11 cellular contexts compared by ENCODE assay signal in the genomic region with DNA sequence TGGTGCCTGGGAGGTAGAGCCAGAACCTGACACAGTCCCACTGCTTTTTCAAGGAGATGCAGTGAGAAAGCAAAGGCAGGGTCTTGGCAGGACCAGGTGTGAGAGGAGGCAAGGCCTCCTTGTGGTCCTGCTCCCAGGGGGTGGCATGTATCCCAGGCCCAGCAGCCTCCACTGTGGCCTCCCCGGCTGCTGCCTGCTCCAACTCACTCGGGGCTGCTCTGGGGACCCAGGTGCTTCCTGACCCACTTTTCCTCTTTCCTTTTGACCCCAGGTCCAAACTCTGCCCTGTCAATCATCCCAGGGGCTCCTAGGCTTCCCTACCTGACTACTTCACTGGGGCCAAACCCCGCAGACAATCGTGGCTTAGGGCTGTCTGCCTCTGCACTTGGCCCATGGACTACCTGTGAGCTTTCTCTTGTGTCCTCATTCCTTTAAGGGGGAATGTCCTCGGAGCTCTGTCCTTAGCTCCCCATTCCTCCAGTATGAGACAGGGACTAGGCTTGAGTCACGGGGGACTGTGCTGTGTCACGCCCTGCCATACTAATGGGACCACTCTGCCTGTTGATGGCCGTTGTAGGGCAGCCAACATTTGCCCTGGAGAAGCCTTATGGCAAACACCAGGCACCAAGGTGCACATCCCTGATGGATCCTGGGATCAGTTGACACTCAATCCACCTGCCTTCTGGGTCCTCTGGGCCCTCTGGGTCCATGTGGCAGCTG. TPM values are rescaled to one million over a fixed set of nuclear protein-coding genes. Genes with fewer than 3 reads are reported as not detected.
DNase-seq lines count a peak whose midpoint lies in the region; ATAC-seq, FAIRE-seq and TF ChIP-seq lines count a peak whose summit lies in the region.
"Had no signal": no experiment of that assay in that cellular context is flagged by ENCODE, and none has a peak within 500 bp of the region (broad histone marks: within the 10 kb centered on the region; RNA-seq: fewer than 3 reads in every experiment).

No MANE protein-coding gene starts in this region.

- peaks cover 12 to 42% (median 25%) of the 10 kb centered on the region in 4 donors for H3K4me1 Mint-ChIP-seq in naive thymus-derived CD8-positive, alpha-beta T cell

- H3K4me2 ChIP-seq in K562 (ENCODE audit: insufficient read depth, low read length) = no peak overlapping the region
- H3K4me2 ChIP-seq: PC-9 had no signal

- H3K36me3 ChIP-seq in heart left ventricle (peaks cover 0 to 12% (median 0%) of the 10 kb centered on the region in 9 donors), K562 (ENCODE audit: control insufficient read depth, insufficient read depth, low read length) (no peaks in the 10 kb centered on the region), upper lobe of right lung (peaks cover 11% of the 10 kb centered on the region)

- peak overlapping the region; percentile 64 to 80 (median 72) for H3K4me3 Mint-ChIP-seq in naive thymus-derived CD8-positive, alpha-beta T cell

- H3K4me3 ChIP-seq in heart left ventricle = no peak overlapping the region
- H3K4me3 ChIP-seq in K562 = no peak overlapping the region
- H3K4me3 ChIP-seq in upper lobe of right lung = no peak overlapping the region
- H3K4me3 ChIP-seq: PC-9 had no signal

- peak overlapping the region; percentile 13 to 90 (median 76) for H3K27ac Mint-ChIP-seq in naive thymus-derived CD8-positive, alpha-beta T cell

- no peaks in the 10 kb centered on the region for H3K79me2 ChIP-seq in K562 (ENCODE audit: control insufficient read depth, insufficient read depth, low read length)

- ATAC-seq in heart left ventricle (no peak), Right ventricle myocardium superior (ENCODE audit: poor library complexity) (no peak), K562 (no peak), upper lobe of right lung (no peak)
- no peak for ATAC-seq in naive thymus-derived CD8-positive, alpha-beta T cell

- intact Hi-C loops in heart left ventricle (cut with DNase I) = no loop called here
- intact Hi-C loops in Right ventricle myocardium superior (cut with DNase I) = no loop called here
- intact Hi-C loops in K562 (cut with micrococcal nuclease) = no loop called here
- intact Hi-C loops in upper lobe of right lung (cut with DNase I) = no loop called here

- DNase-seq in heart left ventricle = no peak
- DNase-seq in Right ventricle myocardium superior = no peak
- no peak for DNase-seq in K562 (ENCODE audit: extremely low read depth in 1 of 4, low spot score in 3 of 4)
- no peak for DNase-seq in naive thymus-derived CD8-positive, alpha-beta T cell
- no peak for DNase-seq in upper lobe of right lung
- no peak for DNase-seq in central memory CD4-positive, alpha-beta T cell
- DNase-seq in DMS 273 (lab: John Stamatoyannopoulos, UW; ENCODE audit: unreplicated experiment) = no peak
- DNase-seq in NCI-H446 treated with DMSO at 0.1 percent for 48 hours (lab: John Stamatoyannopoulos, UW) = no peak
- DNase-seq: NCI-H1436; PC-9; stimulated activated naive CD4-positive, alpha-beta T cell had no signal

- 75 to 88% (median 80%) methylated on average over 8 of the region's 8 CpGs for WGBS in heart left ventricle, 4 donors
- WGBS in K562 (ENCODE audit: insufficient coverage, low coverage, missing lambda C conversion rate) = 20% methylated on average over 8 of the region's 8 CpGs

- no peak for TF ChIP-seq CTCF in heart left ventricle (IDR thresholded peaks at IDR 0.05)
- no peak for TF ChIP-seq CTCF in K562 (IDR thresholded peaks at IDR 0.05 in 2 of 3, conservative IDR thresholded peaks at IDR 0.05 in 1 of 3; ENCODE audit: insufficient read depth in 2 of 3, low read depth in 1 of 3, low read length in 3 of 3)
- TF ChIP-seq CTCF in upper lobe of right lung (IDR thresholded peaks at IDR 0.05) = no peak

- in situ Hi-C loops in K562 (cut with MboI) = no loop called here

- H3K27me3 Mint-ChIP-seq in naive thymus-derived CD8-positive, alpha-beta T cell = peaks cover 0 to 1% (median 0%) of the 10 kb centered on the region in 5 donors

- no peaks in the 10 kb centered on the region for H3K9me3 Mint-ChIP-seq in naive thymus-derived CD8-positive, alpha-beta T cell

- H3K9me3 ChIP-seq in heart left ventricle (no peaks in the 10 kb centered on the region), K562 (replicated peaks; ENCODE audit: control insufficient read depth, insufficient read depth, low read depth, low read length) (no peaks in the 10 kb centered on the region), upper lobe of right lung (no peaks in the 10 kb centered on the region)

- no peak overlapping the region for H2AFZ ChIP-seq in K562 (ENCODE audit: low read depth, low read length)
- H2AFZ ChIP-seq: PC-9 had no signal

- peak overlapping the region in 1 of 2 experiments; percentile 56; a peak in 2 of 4 replicates for H3K9ac ChIP-seq in K562 (ENCODE audit: insufficient read depth in 1 of 2, low read depth in 2 of 2, low read length in 2 of 2)

- BruUV-seq in K562 (replicated peaks; lab: Mats Ljungman, UMichigan) = no TSS peak

- no peak for TF ChIP-seq EP300 in K562 (IDR thresholded peaks at IDR 0.05; ENCODE audit: low read length)

- TF ChIP-seq POLR2A in heart left ventricle (IDR thresholded peaks at IDR 0.05) (no peak), K562 (conservative IDR thresholded peaks at IDR 0.05) (no peak)

- TF ChIP-seq RAD21 in K562 (CRISPR knock-in tag; conservative IDR thresholded peaks at IDR 0.05 in 1 of 2, IDR thresholded peaks at IDR 0.05 in 1 of 2) = no peak

- no peaks in the 10 kb centered on the region for H3K9me1 ChIP-seq in K562 (ENCODE audit: control insufficient read depth, insufficient read depth, low read length)

- POLR2A ChIA-PET in K562 (lab: Yijun Ruan, JAX) = interaction anchor here (0.7 to 1.0 kb wide), 2 partner anchors 20 to 102 kb away, joined by 3 read pairs; no protein-coding TSS in a partner anchor
- POLR2A ChIA-PET in naive thymus-derived CD8-positive, alpha-beta T cell (lab: Charles Lee) = no interaction called here

- H3K27me3 ChIP-seq in heart left ventricle (peaks cover 0 to 18% (median 0%) of the 10 kb centered on the region in 9 donors), K562 (ENCODE audit: control insufficient read depth in 2 of 2, insufficient read depth in 2 of 2, low read length in 2 of 2) (peaks cover 17 to 36% of the 10 kb centered on the region in 2 experiments; a peak in 4 of 5 replicates), upper lobe of right lung (no peaks in the 10 kb centered on the region)

- no peaks in the 10 kb centered on the region for H3K36me3 Mint-ChIP-seq in naive thymus-derived CD8-positive, alpha-beta T cell

- CTCF ChIA-PET in K562 (lab: Yijun Ruan, JAX; ENCODE audit: low intra/inter-chr PET ratio) = no interaction called here

- 0 out of 2 replicates have a peak, but pooled peaks cover 4% of the 10 kb centered on the region for H4K20me1 ChIP-seq in K562 (replicated peaks; ENCODE audit: control insufficient read depth, insufficient read depth, low read length)

- H3K27ac ChIP-seq in heart left ventricle (peak overlapping the region in 10 of 12 donors; percentile 16 to 88 (median 68)), K562 (ENCODE audit: extremely low read depth, low read depth, low read length) (no peak overlapping the region), upper lobe of right lung (peak overlapping the region; percentile 34)
- H3K27ac ChIP-seq: PC-9 had no signal

- H3K4me1 ChIP-seq in heart left ventricle = peaks cover 0 to 63% (median 27%) of the 10 kb centered on the region in 12 donors
- H3K4me1 ChIP-seq in K562 (replicated peaks in 1 of 2; ENCODE audit: control insufficient read depth in 2 of 2, insufficient read depth in 2 of 2, low read length in 2 of 2) = peaks cover 0 to 30% of the 10 kb centered on the region in 2 experiments; a peak in 4 of 5 replicates
- H3K4me1 ChIP-seq in upper lobe of right lung = peaks cover 3% of the 10 kb centered on the region

- no peak for FAIRE-seq in K562 (lab: Jason Lieb, UNC)

RNA-seq across cellular contexts. Expression of a gene that starts 1.1 kb away (rescaled TPM):
- total RNA-seq in heart left ventricle = 10 to 100 TPM; 15.2 to 51.1 (median 25.4) TPM
- polyA plus RNA-seq in heart left ventricle = 10 to 100 TPM; 10.9 to 20.2 TPM
- total RNA-seq in Right ventricle myocardium superior = 12.4 TPM
- total RNA-seq in K562 (2011; cell fraction: chromatin; rRNA removed; ENCODE audit: low replicate concordance) = 1.3 and 8.8 TPM in 2 replicates
- total RNA-seq in K562 (2011; cell fraction: nucleolus; rRNA removed) = 4.2 and 6.2 TPM in 2 replicates
- total RNA-seq in K562 (2011; cell fraction: nucleoplasm; rRNA removed) = 3.3 and 4.3 TPM in 2 replicates
- 0.53 TPM in 1 of 2 replicates, not detected in the other for total RNA-seq in K562 (2014; rRNA removed)
- 0.15 TPM in 1 of 2 replicates, not detected in the other for total RNA-seq in K562 (2014; rRNA removed; fragmentation: Illumina TruSeq; extraction: Trizol)
- 0.36 TPM in 1 of 2 replicates, not detected in the other for total RNA-seq in K562 (2015; rRNA removed; fragmentation: Illumina TruSeq; extraction: Trizol)
- total RNA-seq in K562 (2021) = 0.78 and 0.87 TPM in 2 replicates
- polyA plus RNA-seq in K562 (2011; rRNA removed) = 0.43 and 1.1 TPM in 2 replicates
- 0.48 and 0.60 TPM in 2 replicates for polyA plus RNA-seq in K562 (2011; cell fraction: cytosol; rRNA removed)
- 5.3 and 8.2 TPM in 2 replicates for polyA plus RNA-seq in K562 (2011; cell fraction: nucleus; rRNA removed)
- polyA plus RNA-seq in K562 (2012) = 0.57 and 1.3 TPM in 2 replicates
- 0.30 and 0.69 TPM in 2 replicates for polyA plus RNA-seq in K562 (2014; fragmentation: Illumina TruSeq; extraction: Trizol)
- under 1 TPM in 1 of 2 experiments, not detected in 1; 0.04 TPM for polyA plus RNA-seq in K562 (2014; fragmentation: Nextera tagmentation; extraction: Ambion mirVana)
- 0.03 TPM in 1 of 2 replicates, not detected in the other for polyA plus RNA-seq in K562 (2014; rRNA removed)
- polyA minus RNA-seq in K562 (2011; rRNA and poly(A)+ RNA removed) = 0.39 and 0.46 TPM in 2 replicates
- polyA minus RNA-seq in K562 (2011; cell fraction: cytosol; rRNA and poly(A)+ RNA removed) = 1.0 and 1.8 TPM in 2 replicates
- 0.67 and 1.1 TPM in 2 replicates for polyA minus RNA-seq in K562 (2011; cell fraction: nucleus; rRNA and poly(A)+ RNA removed)
- total RNA-seq in naive thymus-derived CD8-positive, alpha-beta T cell = 10 to 100 TPM; 37.1 to 38.5 TPM
- polyA plus RNA-seq in naive thymus-derived CD8-positive, alpha-beta T cell = 10 to 100 TPM in 1 of 3 donors, 1 to 10 TPM in 2; 2.4 to 10.4 (median 4.2) TPM
- total RNA-seq in upper lobe of right lung = 272 TPM

RNA-seq across cellular contexts. Expression of a gene that starts 20.3 kb away (rescaled TPM):
- total RNA-seq in heart left ventricle = 100 to 1,000 TPM in 1 of 9 donors, 10 to 100 TPM in 8; 74.1 to 150 (median 89.2) TPM
- polyA plus RNA-seq in heart left ventricle = 100 to 1,000 TPM in 1 of 2 donors, 10 to 100 TPM in 1; 67.0 to 176 TPM
- 75.3 TPM for total RNA-seq in Right ventricle myocardium superior
- total RNA-seq in K562 (2011; cell fraction: chromatin; rRNA removed; ENCODE audit: low replicate concordance) = 221 and 485 TPM in 2 replicates
- total RNA-seq in K562 (2011; cell fraction: nucleolus; rRNA removed) = 288 and 305 TPM in 2 replicates
- total RNA-seq in K562 (2011; cell fraction: nucleoplasm; rRNA removed) = 283 and 288 TPM in 2 replicates
- total RNA-seq in K562 (2014; rRNA removed) = 225 and 257 TPM in 2 replicates
- 84.6 and 112 TPM in 2 replicates for total RNA-seq in K562 (2014; rRNA removed; fragmentation: Illumina TruSeq; extraction: Trizol)
- 148 and 153 TPM in 2 replicates for total RNA-seq in K562 (2015; rRNA removed; fragmentation: Illumina TruSeq; extraction: Trizol)
- 259 and 267 TPM in 2 replicates for total RNA-seq in K562 (2021)
- polyA plus RNA-seq in K562 (2011; rRNA removed) = 255 and 293 TPM in 2 replicates
- 344 and 561 TPM in 2 replicates for polyA plus RNA-seq in K562 (2011; cell fraction: cytosol; rRNA removed)
- 643 and 644 TPM in 2 replicates for polyA plus RNA-seq in K562 (2011; cell fraction: nucleus; rRNA removed)
- polyA plus RNA-seq in K562 (2012) = 248 and 301 TPM in 2 replicates
- polyA plus RNA-seq in K562 (2014; fragmentation: Illumina TruSeq; extraction: Trizol) = 230 and 249 TPM in 2 replicates
- 10 to 100 TPM; 29.7 to 82.9 TPM for polyA plus RNA-seq in K562 (2014; fragmentation: Nextera tagmentation; extraction: Ambion mirVana)
- 225 and 255 TPM in 2 replicates for polyA plus RNA-seq in K562 (2014; rRNA removed)
- 64.0 and 99.2 TPM in 2 replicates for polyA minus RNA-seq in K562 (2011; rRNA and poly(A)+ RNA removed)
- 89.3 and 91.7 TPM in 2 replicates for polyA minus RNA-seq in K562 (2011; cell fraction: cytosol; rRNA and poly(A)+ RNA removed)
- polyA minus RNA-seq in K562 (2011; cell fraction: nucleus; rRNA and poly(A)+ RNA removed) = 95.6 and 131 TPM in 2 replicates
- total RNA-seq in naive thymus-derived CD8-positive, alpha-beta T cell = 10 to 100 TPM; 70.5 to 72.4 TPM
- polyA plus RNA-seq in naive thymus-derived CD8-positive, alpha-beta T cell = 100 to 1,000 TPM in 1 of 3 donors, 10 to 100 TPM in 2; 64.3 to 102 (median 89.4) TPM
- total RNA-seq in upper lobe of right lung = 60.2 TPM

RNA-seq across cellular contexts. Expression of a gene that starts 20.7 kb away (rescaled TPM):
- total RNA-seq in heart left ventricle (10 to 100 TPM; 10.1 to 24.3 (median 14.0) TPM), Right ventricle myocardium superior (15.5 TPM), K562 (2014; rRNA removed) (4.1 and 6.5 TPM in 2 replicates), K562 (2014; rRNA removed; fragmentation: Illumina TruSeq; extraction: Trizol) (1.3 and 1.9 TPM in 2 replicates), K562 (2015; rRNA removed; fragmentation: Illumina TruSeq; extraction: Trizol) (4.2 and 4.8 TPM in 2 replicates), K562 (2021) (8.6 and 9.9 TPM in 2 replicates), upper lobe of right lung (26.8 TPM)
- polyA plus RNA-seq in heart left ventricle (10 to 100 TPM; 10.3 to 13.7 TPM), K562 (2011; rRNA removed) (4.1 and 5.7 TPM in 2 replicates), K562 (2014; fragmentation: Illumina TruSeq; extraction: Trizol) (3.6 and 4.1 TPM in 2 replicates), K562 (2014; fragmentation: Nextera tagmentation; extraction: Ambion mirVana) (under 1 TPM; 0.51 to 0.70 TPM), K562 (2014; rRNA removed) (5.2 and 5.9 TPM in 2 replicates)
- 15.0 and 46.8 TPM in 2 replicates for total RNA-seq in K562 (2011; cell fraction: chromatin; rRNA removed; ENCODE audit: low replicate concordance)
- total RNA-seq in K562 (2011; cell fraction: nucleolus; rRNA removed) = 28.4 and 32.0 TPM in 2 replicates
- 22.1 and 23.5 TPM in 2 replicates for total RNA-seq in K562 (2011; cell fraction: nucleoplasm; rRNA removed)
- polyA plus RNA-seq in K562 (2011; cell fraction: cytosol; rRNA removed) = 4.9 and 8.0 TPM in 2 replicates
- polyA plus RNA-seq in K562 (2011; cell fraction: nucleus; rRNA removed) = 22.0 and 33.1 TPM in 2 replicates
- polyA plus RNA-seq in K562 (2012) = 4.7 and 10.9 TPM in 2 replicates
- polyA minus RNA-seq in K562 (2011; rRNA and poly(A)+ RNA removed) = 4.8 and 6.4 TPM in 2 replicates
- 5.9 and 23.5 TPM in 2 replicates for polyA minus RNA-seq in K562 (2011; cell fraction: cytosol; rRNA and poly(A)+ RNA removed)
- 16.4 and 23.2 TPM in 2 replicates for polyA minus RNA-seq in K562 (2011; cell fraction: nucleus; rRNA and poly(A)+ RNA removed)
- 100 to 1,000 TPM in 1 of 2 experiments, 10 to 100 TPM in 1; 96.4 to 106 TPM for total RNA-seq in naive thymus-derived CD8-positive, alpha-beta T cell
- 10 to 100 TPM; 11.1 to 24.8 (median 15.0) TPM for polyA plus RNA-seq in naive thymus-derived CD8-positive, alpha-beta T cell

RNA-seq across cellular contexts. Expression of a gene that starts 37.6 kb away (rescaled TPM):
- 1,000 to 10,000 TPM in 1 of 9 donors, 100 to 1,000 TPM in 8; 300 to 1,183 (median 555) TPM for total RNA-seq in heart left ventricle
- 1,000 to 10,000 TPM in 1 of 2 donors, 100 to 1,000 TPM in 1; 242 to 2,064 TPM for polyA plus RNA-seq in heart left ventricle
- total RNA-seq in Right ventricle myocardium superior = 1,131 TPM
- total RNA-seq in K562 (2011; cell fraction: chromatin; rRNA removed; ENCODE audit: low replicate concordance) = not detected in 2 replicates
- total RNA-seq in K562 (2011; cell fraction: nucleolus; rRNA removed) = 0.50 and 0.53 TPM in 2 replicates
- total RNA-seq in K562 (2011; cell fraction: nucleoplasm; rRNA removed) = not detected in 2 replicates
- not detected in 2 replicates for total RNA-seq in K562 (2014; rRNA removed)
- total RNA-seq in K562 (2014; rRNA removed; fragmentation: Illumina TruSeq; extraction: Trizol) = not detected in 2 replicates
- total RNA-seq in K562 (2015; rRNA removed; fragmentation: Illumina TruSeq; extraction: Trizol) = not detected in 2 replicates
- not detected in 2 replicates for total RNA-seq in K562 (2021)
- polyA plus RNA-seq in K562 (2011; rRNA removed) = not detected in 2 replicates
- polyA plus RNA-seq in K562 (2011; cell fraction: cytosol; rRNA removed) = 0.12 TPM in 1 of 2 replicates, not detected in the other
- 0.14 TPM in 1 of 2 replicates, not detected in the other for polyA plus RNA-seq in K562 (2011; cell fraction: nucleus; rRNA removed)
- polyA plus RNA-seq in K562 (2012) = not detected in 2 replicates
- not detected in 2 replicates for polyA plus RNA-seq in K562 (2014; fragmentation: Illumina TruSeq; extraction: Trizol)
- polyA plus RNA-seq in K562 (2014; fragmentation: Nextera tagmentation; extraction: Ambion mirVana) = not detected
- not detected in 2 replicates for polyA plus RNA-seq in K562 (2014; rRNA removed)
- polyA minus RNA-seq in K562 (2011; rRNA and poly(A)+ RNA removed) = not detected in 2 replicates
- not detected in 2 replicates for polyA minus RNA-seq in K562 (2011; cell fraction: cytosol; rRNA and poly(A)+ RNA removed)
- polyA minus RNA-seq in K562 (2011; cell fraction: nucleus; rRNA and poly(A)+ RNA removed) = not detected in 2 replicates
- 1 to 10 TPM; 3.3 to 3.9 TPM for total RNA-seq in naive thymus-derived CD8-positive, alpha-beta T cell
- polyA plus RNA-seq in naive thymus-derived CD8-positive, alpha-beta T cell = not detected
- 1.1 TPM for total RNA-seq in upper lobe of right lung

RNA-seq across cellular contexts. Expression of a gene that starts 38.1 kb away (rescaled TPM):
- 1,000 to 10,000 TPM in 8 of 9 donors, 100 to 1,000 TPM in 1; 975 to 4,037 (median 2,357) TPM for total RNA-seq in heart left ventricle
- polyA plus RNA-seq in heart left ventricle = 1,000 to 10,000 TPM; 1,236 to 2,597 TPM
- 2,290 TPM for total RNA-seq in Right ventricle myocardium superior
- not detected in 2 replicates for total RNA-seq in K562 (2011; cell fraction: chromatin; rRNA removed; ENCODE audit: low replicate concordance)
- total RNA-seq in K562 (2011; cell fraction: nucleolus; rRNA removed) = not detected in 2 replicates
- total RNA-seq in K562 (2011; cell fraction: nucleoplasm; rRNA removed) = not detected in 2 replicates
- not detected in 2 replicates for total RNA-seq in K562 (2014; rRNA removed)
- not detected in 2 replicates for total RNA-seq in K562 (2014; rRNA removed; fragmentation: Illumina TruSeq; extraction: Trizol)
- not detected in 2 replicates for total RNA-seq in K562 (2015; rRNA removed; fragmentation: Illumina TruSeq; extraction: Trizol)
- not detected in 2 replicates for total RNA-seq in K562 (2021)
- polyA plus RNA-seq in K562 (2011; rRNA removed) = not detected in 2 replicates
- 0.12 TPM in 1 of 2 replicates, not detected in the other for polyA plus RNA-seq in K562 (2011; cell fraction: cytosol; rRNA removed)
- 0.27 TPM in 1 of 2 replicates, not detected in the other for polyA plus RNA-seq in K562 (2011; cell fraction: nucleus; rRNA removed)
- polyA plus RNA-seq in K562 (2012) = not detected in 2 replicates
- not detected in 2 replicates for polyA plus RNA-seq in K562 (2014; fragmentation: Illumina TruSeq; extraction: Trizol)
- not detected for polyA plus RNA-seq in K562 (2014; fragmentation: Nextera tagmentation; extraction: Ambion mirVana)
- not detected in 2 replicates for polyA plus RNA-seq in K562 (2014; rRNA removed)
- polyA minus RNA-seq in K562 (2011; rRNA and poly(A)+ RNA removed) = not detected in 2 replicates
- polyA minus RNA-seq in K562 (2011; cell fraction: cytosol; rRNA and poly(A)+ RNA removed) = not detected in 2 replicates
- not detected in 2 replicates for polyA minus RNA-seq in K562 (2011; cell fraction: nucleus; rRNA and poly(A)+ RNA removed)
- total RNA-seq in naive thymus-derived CD8-positive, alpha-beta T cell = not detected
- not detected for polyA plus RNA-seq in naive thymus-derived CD8-positive, alpha-beta T cell
- 3.1 TPM for total RNA-seq in upper lobe of right lung
- total RNA-seq: PC-9 had no signal
